ENCODE assay signal across 16 cellular contexts in the genomic region with DNA sequence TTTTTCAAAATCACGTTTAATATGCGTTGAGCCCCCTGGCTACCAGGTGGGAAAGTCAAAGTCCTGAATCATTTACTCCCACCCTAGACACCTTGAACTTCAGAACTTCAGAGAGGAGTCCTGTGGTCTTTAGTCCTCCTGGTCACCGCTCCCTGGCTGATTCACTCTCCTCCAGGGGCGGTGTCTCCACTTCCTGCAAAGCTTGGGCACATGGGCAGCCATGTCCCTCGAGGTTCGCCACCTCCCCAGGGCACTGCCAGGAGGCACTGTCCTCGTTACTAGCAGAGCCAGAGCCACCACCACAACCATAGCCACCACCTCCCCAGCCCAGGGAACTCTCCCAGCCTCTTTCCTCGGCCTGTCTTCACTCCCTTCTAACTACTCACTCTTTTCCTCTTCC. TPM values are rescaled to one million over a fixed set of nuclear protein-coding genes. Genes with fewer than 3 reads are reported as not detected.
DNase-seq lines count a peak whose midpoint lies in the region; ATAC-seq lines count a peak whose summit lies in the region.
"Had no signal": no experiment of that assay in that cellular context is flagged by ENCODE, and none has a peak within 500 bp of the region (broad histone marks: within the 10 kb centered on the region; RNA-seq: fewer than 3 reads in every experiment).

No MANE protein-coding gene starts in this region.

- CTCF ChIA-PET in naive thymus-derived CD4-positive, alpha-beta T cell (lab: Charles Lee): interaction anchor here (1.4 to 2.0 kb wide), 3 partner anchors 8 to 21 kb away, joined by 4 to 8 read pairs (median 4); no protein-coding TSS in a partner anchor

- in situ Hi-C loops in GM23248 (cut with MboI): no loop called here

- H3K4me3 Mint-ChIP-seq in naive thymus-derived CD4-positive, alpha-beta T cell: no peak overlapping the region
- H3K4me3 Mint-ChIP-seq: IgD-negative memory B cell, mesothelial cell of epicardium had no signal

- H3K9me2 ChIP-seq in GM23248 (ENCODE audit: insufficient read depth): no peaks in the 10 kb centered on the region

- no peaks in the 10 kb centered on the region for H3K9me3 ChIP-seq in BLaER1 treated with 17β-estradiol and CSF1 and Interleukin-3, amounts not matched to agents 10 nM and 100 nM (replicated peaks in 1 of 11)
- H3K9me3 ChIP-seq in GM23248 (ENCODE audit: low read depth): no peaks in the 10 kb centered on the region
- H3K9me3 ChIP-seq in naive thymus-derived CD4-positive, alpha-beta T cell (ENCODE audit: control insufficient read depth in 2 of 3, low read length in 3 of 3): no peaks in the 10 kb centered on the region
- H3K9me3 ChIP-seq: thoracic aorta had no signal

- POLR2A ChIA-PET in naive thymus-derived CD4-positive, alpha-beta T cell (lab: Charles Lee): interaction anchor here (0.8 to 1.1 kb wide), 2 partner anchors 10 to 24 kb away, joined by 3 read pairs; no protein-coding TSS in a partner anchor

- peaks cover 55 to 73% (median 62%) of the 10 kb centered on the region in 10 experiments for H3K4me1 ChIP-seq in BLaER1 treated with 17β-estradiol and CSF1 and Interleukin-3, amounts not matched to agents 10 nM and 100 nM
- peaks cover 48% of the 10 kb centered on the region for H3K4me1 ChIP-seq in GM23248 (ENCODE audit: insufficient read depth)
- H3K4me1 ChIP-seq in naive thymus-derived CD4-positive, alpha-beta T cell (ENCODE audit: control insufficient read depth in 2 of 2, insufficient read depth in 2 of 2, low read length in 2 of 2): peaks cover 12% of the 10 kb centered on the region in 2 donors
- H3K4me1 ChIP-seq: parathyroid adenoma had no signal

- no peaks in the 10 kb centered on the region for H3K27me3 ChIP-seq in BLaER1 treated with 17β-estradiol and CSF1 and Interleukin-3, amounts not matched to agents 10 nM and 100 nM
- H3K27me3 ChIP-seq in GM23248 (replicated peaks; ENCODE audit: insufficient read depth): no peaks in the 10 kb centered on the region
- no peaks in the 10 kb centered on the region for H3K27me3 ChIP-seq in naive thymus-derived CD4-positive, alpha-beta T cell (ENCODE audit: control insufficient read depth in 2 of 2, insufficient read depth in 2 of 2, low read length in 2 of 2)

- H3K9me3 Mint-ChIP-seq in naive thymus-derived CD4-positive, alpha-beta T cell: no peaks in the 10 kb centered on the region
- H3K9me3 Mint-ChIP-seq: IgD-negative memory B cell, mesothelial cell of epicardium had no signal

- no peaks in the 10 kb centered on the region for H3K27me3 Mint-ChIP-seq in naive thymus-derived CD4-positive, alpha-beta T cell
- H3K27me3 Mint-ChIP-seq: IgD-negative memory B cell had no signal

- H4K20me1 ChIP-seq in BLaER1 treated with 17β-estradiol and CSF1 and Interleukin-3, amounts not matched to agents 10 nM and 100 nM: no peaks in the 10 kb centered on the region
- H4K20me1 ChIP-seq in GM23248 (ENCODE audit: insufficient read depth): no peaks in the 10 kb centered on the region

- intact Hi-C loops in naive thymus-derived CD4-positive, alpha-beta T cell (cut with micrococcal nuclease): no loop called here

- H2AFZ ChIP-seq in GM23248: no peak overlapping the region
- H2AFZ ChIP-seq: parathyroid adenoma had no signal

- peak overlapping the region in 8 of 9 donors; percentile 64 to 97 (median 78) for H3K27ac Mint-ChIP-seq in naive thymus-derived CD4-positive, alpha-beta T cell
- H3K27ac Mint-ChIP-seq: IgD-negative memory B cell, mesothelial cell of epicardium had no signal

- WGBS in GM23248 (ENCODE audit: low coverage in 1 of 2, low lambda C conversion rate in 2 of 2, missing lambda C conversion rate in 2 of 2), 2 experiments: 87 to 90% methylated on average over 8 of the region's 8 CpGs

- H3K4me1 Mint-ChIP-seq in naive thymus-derived CD4-positive, alpha-beta T cell: peaks cover 15 to 41% (median 37%) of the 10 kb centered on the region in 7 donors

- peaks cover 29% of the 10 kb centered on the region for H3F3A ChIP-seq in GM23248 (ENCODE audit: insufficient read depth)

- no peaks in the 10 kb centered on the region for H3K79me2 ChIP-seq in GM23248 (ENCODE audit: insufficient read depth)
- H3K79me2 ChIP-seq: parathyroid adenoma had no signal

- H3K27ac ChIP-seq in BLaER1 treated with 17β-estradiol and CSF1 and Interleukin-3, amounts not matched to agents 10 nM and 100 nM: peak overlapping the region in 6 of 11 experiments; percentile 8 to 43 (median 26); a peak in 8 of 22 replicates
- peak overlapping the region; percentile 70 for H3K27ac ChIP-seq in GM23248
- no peak overlapping the region for H3K27ac ChIP-seq in naive thymus-derived CD4-positive, alpha-beta T cell (ENCODE audit: low read depth, low read length)
- H3K27ac ChIP-seq: parathyroid adenoma had no signal

- H3K4me3 ChIP-seq in BLaER1 treated with 17β-estradiol and CSF1 and Interleukin-3, amounts not matched to agents 10 nM and 100 nM: no peak overlapping the region
- H3K4me3 ChIP-seq in GM23248: no peak overlapping the region
- no peak overlapping the region for H3K4me3 ChIP-seq in naive thymus-derived CD4-positive, alpha-beta T cell (ENCODE audit: low read length)
- H3K4me3 ChIP-seq: thoracic aorta had no signal

- ATAC-seq in naive thymus-derived CD4-positive, alpha-beta T cell: no peak
- no peak for ATAC-seq in GM18867 (IDR thresholded peaks at IDR 0.05; ENCODE audit: unreplicated experiment)

- H3K36me3 ChIP-seq in BLaER1 treated with 17β-estradiol and CSF1 and Interleukin-3, amounts not matched to agents 10 nM and 100 nM: no peaks in the 10 kb centered on the region
- no peaks in the 10 kb centered on the region for H3K36me3 ChIP-seq in GM23248 (ENCODE audit: low read depth)
- H3K36me3 ChIP-seq in naive thymus-derived CD4-positive, alpha-beta T cell (ENCODE audit: control insufficient read depth in 2 of 3, insufficient read depth in 3 of 3, low read length in 3 of 3): no peaks in the 10 kb centered on the region

- no peak overlapping the region for H3K9ac ChIP-seq in BLaER1 treated with 17β-estradiol and CSF1 and Interleukin-3, amounts not matched to agents 10 nM and 100 nM
- H3K9ac ChIP-seq in GM23248: no peak overlapping the region
- H3K9ac ChIP-seq: parathyroid adenoma had no signal

- no peaks in the 10 kb centered on the region for H3K36me3 Mint-ChIP-seq in naive thymus-derived CD4-positive, alpha-beta T cell
- H3K36me3 Mint-ChIP-seq: IgD-negative memory B cell, mesothelial cell of epicardium had no signal

- H3K4me2 ChIP-seq in BLaER1 treated with 17β-estradiol and CSF1 and Interleukin-3, amounts not matched to agents 10 nM and 100 nM: peak overlapping the region; percentile 54 to 90 (median 75)
- peak overlapping the region; percentile 45 for H3K4me2 ChIP-seq in GM23248 (ENCODE audit: unreplicated experiment)

- DNase-seq in GM23248 (peak; percentile 54), SW480 (ENCODE audit: low spot score) (peak; percentile 86), T-helper 9 cell (no peak), OCI-M2 (lab: John Stamatoyannopoulos, UW; ENCODE audit: unreplicated experiment) (no peak), dedifferentiated amniotic fluid mesenchymal stem cell (ENCODE audit: extremely low spot score) (no peak)
- DNase-seq in naive thymus-derived CD4-positive, alpha-beta T cell: no peak
- DNase-seq: activated CD4-positive, alpha-beta T cell treated with anti-CD3 and anti-CD28 coated beads, Interleukin-2, amount 50 U/mL, for 1 hour; DMS79 treated with DMSO at 0.1 percent for 48 hours; NCI-H1417 treated with DMSO at 0.1 percent for 48 hours; NCI-H345 had no signal

RNA-seq across cellular contexts. Expression of a gene that starts 31.0 kb away (rescaled TPM):
- total RNA-seq in GM23248 (2014; rRNA removed; shearing (Covaris generic)): 534 and 540 TPM in 2 replicates
- polyA plus RNA-seq in GM23248 (2016; fragmentation: Nextera tagmentation; extraction: Ambion mirVana): 396 and 401 TPM in 2 replicates
- total RNA-seq in naive thymus-derived CD4-positive, alpha-beta T cell: 1 to 10 TPM in 3 of 5 experiments, under 1 TPM in 2; 0.49 to 2.2 (median 1.0) TPM
- polyA plus RNA-seq in naive thymus-derived CD4-positive, alpha-beta T cell: 1 to 10 TPM; 1.3 to 2.3 TPM

RNA-seq across cellular contexts. Expression of a gene that starts 34.8 kb away (rescaled TPM):
- total RNA-seq in GM23248 (2014; rRNA removed; shearing (Covaris generic)): 27.8 and 43.9 TPM in 2 replicates
- 26.9 and 27.2 TPM in 2 replicates for polyA plus RNA-seq in GM23248 (2016; fragmentation: Nextera tagmentation; extraction: Ambion mirVana)
- total RNA-seq in naive thymus-derived CD4-positive, alpha-beta T cell: 10 to 100 TPM in 3 of 5 experiments, 1 to 10 TPM in 2; 7.5 to 14.5 (median 12.3) TPM
- 10 to 100 TPM; 18.7 to 21.3 TPM for polyA plus RNA-seq in naive thymus-derived CD4-positive, alpha-beta T cell

RNA-seq across cellular contexts. Expression of a gene that starts 37.2 kb away (rescaled TPM):
- total RNA-seq in GM23248 (2014; rRNA removed; shearing (Covaris generic)): 55.3 and 74.7 TPM in 2 replicates
- 52.9 and 58.0 TPM in 2 replicates for polyA plus RNA-seq in GM23248 (2016; fragmentation: Nextera tagmentation; extraction: Ambion mirVana)
- total RNA-seq in naive thymus-derived CD4-positive, alpha-beta T cell: 100 to 1,000 TPM in 1 of 5 experiments, 10 to 100 TPM in 4; 42.1 to 113 (median 64.8) TPM
- polyA plus RNA-seq in naive thymus-derived CD4-positive, alpha-beta T cell: 10 to 100 TPM; 18.1 to 34.3 TPM

Comparison
In these comparisons a context has a peak if more than half of its experiments do, and no peak if none do; other contexts are left out.
1. DNase-seq: peak in GM23248 (single experiment) and SW480 (single experiment); none in naive thymus-derived CD4-positive, alpha-beta T cell (0 of 9), T-helper 9 cell (single experiment), OCI-M2 (single experiment) and dedifferentiated amniotic fluid mesenchymal stem cell (single experiment).
2. RNA of a gene that starts 31.0 kb away (total RNA-seq): 534 to 540 TPM in GM23248; 0.49 to 2.2 TPM in naive thymus-derived CD4-positive, alpha-beta T cell; every median in the first group is over 100 times any median in the second.